Comparison of ENCODE assay signal across 15 cellular contexts in genomic region chr15:69998541-69999391, GRCh38.
"Had no signal": no experiment of that assay in that cellular context is flagged by ENCODE, and none has a peak within 500 bp of the region (broad histone marks: within the 10 kb centered on the region; RNA-seq: fewer than 3 reads in every experiment).

No MANE protein-coding gene starts in this region.

- H3K9ac ChIP-seq: KMS-11 had no signal

- H3K9me3 ChIP-seq: adrenal gland had no signal

- H2AFZ ChIP-seq: PC-9 had no signal

- ATAC-seq: activated CD4-positive, CD25-positive, alpha-beta regulatory T cell treated with anti-CD3 and anti-CD28 coated beads, Interleukin-2, amount 50 U/mL, for 24 hours; activated CD8-positive, alpha-beta T cell treated with anti-CD3 and anti-CD28 coated beads for 36 hours had no signal

- H3K27ac ChIP-seq: adrenal gland, KMS-11, PC-9 had no signal

- H3K36me3 ChIP-seq: adrenal gland had no signal

- H3K4me2 ChIP-seq: KMS-11, PC-9 had no signal

- H3K4me3 ChIP-seq: adrenal gland, PC-9 had no signal

- H3K4me3 Mint-ChIP-seq: activated CD8-positive, alpha-beta T cell treated with anti-CD3 and anti-CD28 coated beads for 36 hours; activated naive CD8-positive, alpha-beta T cell treated with anti-CD3 and anti-CD28 coated beads, Interleukin-2, amount 10 ng/mL, durations not matched to agents 7 days and 5 days; T-helper 1 cell treated with Interleukin-12 subunit alpha and Interleukin-12 subunit beta and Interleukin-4 antibody, amounts not matched to agents 30 μg/mL and 1 μg/mL, for 36 hours had no signal

- H3K4me1 ChIP-seq: adrenal gland had no signal

- H3K27me3 ChIP-seq: adrenal gland had no signal

- H3K27ac Mint-ChIP-seq: activated CD8-positive, alpha-beta T cell treated with anti-CD3 and anti-CD28 coated beads for 36 hours; activated naive CD8-positive, alpha-beta T cell treated with anti-CD3 and anti-CD28 coated beads, Interleukin-2, amount 10 ng/mL, durations not matched to agents 7 days and 5 days; T-helper 1 cell treated with Interleukin-12 subunit alpha and Interleukin-12 subunit beta and Interleukin-4 antibody, amounts not matched to agents 30 μg/mL and 1 μg/mL, for 36 hours had no signal

- H3K4me1 Mint-ChIP-seq: activated naive CD8-positive, alpha-beta T cell treated with anti-CD3 and anti-CD28 coated beads, Interleukin-2, amount 10 ng/mL, durations not matched to agents 7 days and 5 days had no signal

- DNase-seq: activated CD4-positive, alpha-beta T cell treated with anti-CD3 and anti-CD28 coated beads for 4 hours; activated CD8-positive, alpha-beta memory T cell treated with anti-CD3 and anti-CD28 coated beads, Interleukin-2, amount 50 U/mL, for 4 hours; activated CD8-positive, alpha-beta T cell treated with anti-CD3 and anti-CD28 coated beads for 36 hours; activated naive CD4-positive, alpha-beta T cell treated with anti-CD3 and anti-CD28 coated beads, Interleukin-2, amount 50 U/mL, for 16 hours; activated naive CD8-positive, alpha-beta T cell treated with anti-CD3 and anti-CD28 coated beads, Interleukin-2, amount 10 ng/mL, durations not matched to agents 7 days and 5 days; adrenal gland; cerebellar nuclear complex; NCI-H1930; NCI-H2171 treated with DMSO at 0.1 percent for 48 hours; NK-92 treated with Interleukin-12 subunit alpha and Interleukin-12 subunit beta, amount 100 ng/mL, for 24 hours; SHP77 treated with DMSO at 0.1 percent for 48 hours had no signal
